In genomic region chr12:29253916-29254625, GRCh38 we compare ENCODE assay signal across 17 cellular contexts.
"Had no signal": no experiment of that assay in that cellular context is flagged by ENCODE, and none has a peak within 500 bp of the region (broad histone marks: within the 10 kb centered on the region; RNA-seq: fewer than 3 reads in every experiment).

No MANE protein-coding gene starts in this region.

- H3K9me3 ChIP-seq: colonic mucosa, gastroesophageal sphincter, psoas muscle, right lobe of liver, thoracic aorta had no signal

- DNase-seq: activated CD4-positive, alpha-beta T cell treated with anti-CD3 and anti-CD28 coated beads for 48 hours; activated CD8-positive, alpha-beta memory T cell treated with anti-CD3 and anti-CD28 coated beads, Interleukin-2, amount 50 U/mL, for 48 hours; activated gamma-delta T cell treated with Interleukin-2 at 50 U/mL for 16 hours; amniotic stem cell; central memory CD4-positive, alpha-beta T cell; colonic mucosa; effector CD4-positive, alpha-beta T cell; islet precursor cell; midbrain; psoas muscle; right lobe of liver; stimulated activated CD4-positive, alpha-beta T cell treated with anti-CD3 and anti-CD28 coated beads, Interleukin-1b, Interleukin-23, amount 100 ng/mL, for 48 hours; T-helper 17 cell had no signal

- H3K4me1 ChIP-seq: colonic mucosa, gastroesophageal sphincter, psoas muscle, right lobe of liver had no signal

- H3K27me3 ChIP-seq: colonic mucosa, gastroesophageal sphincter, right lobe of liver had no signal

- H3K36me3 ChIP-seq: colonic mucosa, gastroesophageal sphincter, right lobe of liver, thoracic aorta had no signal

- H3K4me3 ChIP-seq: colonic mucosa, gastroesophageal sphincter, psoas muscle, right lobe of liver, thoracic aorta had no signal

- H3K27ac ChIP-seq: colonic mucosa, gastroesophageal sphincter, psoas muscle, right lobe of liver, thoracic aorta had no signal

- ATAC-seq: gastroesophageal sphincter, left lobe of liver, psoas muscle, right lobe of liver, T-helper 17 cell, WTC11 had no signal
